ENCODE assay signal across 14 cellular contexts in the genomic region with DNA sequence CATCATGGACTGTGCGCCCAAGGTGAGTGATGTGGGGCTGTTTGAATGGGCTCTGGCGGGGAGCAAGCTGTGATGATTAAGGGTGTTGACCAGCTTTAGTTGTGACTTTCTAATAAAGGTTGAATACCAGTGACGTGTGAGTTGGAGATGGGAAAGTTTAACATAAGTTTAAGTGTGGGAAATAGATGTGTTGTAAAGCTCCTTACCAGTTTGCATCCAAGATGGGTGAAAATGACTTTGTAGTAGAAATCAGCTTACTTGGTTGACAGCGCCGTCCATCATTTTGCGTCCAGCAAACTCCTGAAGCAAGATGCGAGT. TPM values are rescaled to one million over a fixed set of nuclear protein-coding genes. Genes with fewer than 3 reads are reported as not detected.
DNase-seq lines count a peak whose midpoint lies in the region; ATAC-seq, FAIRE-seq and TF ChIP-seq lines count a peak whose summit lies in the region.
"Had no signal": no experiment of that assay in that cellular context is flagged by ENCODE, and none has a peak within 500 bp of the region (broad histone marks: within the 10 kb centered on the region; RNA-seq: fewer than 3 reads in every experiment).

No MANE protein-coding gene starts in this region.

- whole genome bisulfite sequencing in esophagus muscularis mucosa: 82% methylated on average over 7 of the region's 7 CpGs

- peaks cover 9 to 30% (median 16%) of the 10 kb centered on the region in 4 donors for H3K4me1 ChIP-seq in esophagus muscularis mucosa
- no peaks in the 10 kb centered on the region for H3K4me1 ChIP-seq in gastrocnemius medialis

- no peaks in the 10 kb centered on the region for H3K27me3 ChIP-seq in esophagus muscularis mucosa
- no peaks in the 10 kb centered on the region for H3K27me3 ChIP-seq in gastrocnemius medialis

- no peaks in the 10 kb centered on the region for H3K9me3 ChIP-seq in esophagus muscularis mucosa
- no peaks in the 10 kb centered on the region for H3K9me3 ChIP-seq in gastrocnemius medialis

- in situ Hi-C loops in gastrocnemius medialis (cut with MboI; ENCODE audit: low sequenced_read_pairs in 4 of 4): no loop called here

- no peaks in the 10 kb centered on the region for H3K27me3 Mint-ChIP-seq in activated CD4-positive, alpha-beta memory T cell treated with anti-CD3 and anti-CD28 coated beads for 36 hours

- no peak for TF ChIP-seq EP300 in esophagus muscularis mucosa (IDR thresholded peaks at IDR 0.05)

- POLR2A ChIA-PET in activated CD4-positive, alpha-beta memory T cell treated with anti-CD3 and anti-CD28 coated beads for 36 hours (lab: Charles Lee): interaction anchor here (1.0 to 3.7 kb wide), 10 partner anchors 10 to 57 kb away, joined by 3 to 27 read pairs (median 6); a partner anchor contains a TSS

- no peak for DNase-seq in GM12891 (ENCODE audit: insufficient read length, low spot score)
- DNase-seq in activated CD4-positive, alpha-beta memory T cell treated with anti-CD3 and anti-CD28 coated beads for 36 hours: no peak
- no peak for DNase-seq in esophagus muscularis mucosa (ENCODE audit: extremely low spot score)
- DNase-seq in gastrocnemius medialis: no peak
- no peak for DNase-seq in NCI-H345 (lab: John Stamatoyannopoulos, UW)
- DNase-seq in posterior cingulate gyrus: no peak
- DNase-seq in occipital lobe (lab: John Stamatoyannopoulos, UW): no peak
- DNase-seq: DND-41; H9; mesendoderm; NCI-H187; stimulated activated CD4-positive, alpha-beta T cell treated with anti-CD3 and anti-CD28 coated beads, Interleukin-4, amount 100 ng/mL, for 24 hours had no signal

- H3K36me3 ChIP-seq in esophagus muscularis mucosa (peaks cover 8 to 17% (median 10%) of the 10 kb centered on the region in 4 donors), gastrocnemius medialis (peaks cover 0 to 16% of the 10 kb centered on the region in 2 donors)

- peak overlapping the region; percentile 39 to 60 (median 53) for H3K27ac ChIP-seq in esophagus muscularis mucosa (replicated peaks in 1 of 4)
- peak overlapping the region in 3 of 4 donors; percentile 19 to 47 (median 27) for H3K27ac ChIP-seq in gastrocnemius medialis

- no peak for TF ChIP-seq POLR2A in GM12891 (IDR thresholded peaks at IDR 0.05; ENCODE audit: low read depth, low read length)
- TF ChIP-seq POLR2A in esophagus muscularis mucosa (IDR thresholded peaks at IDR 0.05; ENCODE audit: low read depth): no peak
- no peak for TF ChIP-seq POLR2A in gastrocnemius medialis (IDR thresholded peaks at IDR 0.05)

- H3K4me3 Mint-ChIP-seq in activated CD4-positive, alpha-beta memory T cell treated with anti-CD3 and anti-CD28 coated beads for 36 hours: peak overlapping the region; percentile 83
- H3K4me3 Mint-ChIP-seq: H9 had no signal

- no peaks in the 10 kb centered on the region for H3K9me3 Mint-ChIP-seq in activated CD4-positive, alpha-beta memory T cell treated with anti-CD3 and anti-CD28 coated beads for 36 hours
- H3K9me3 Mint-ChIP-seq: H9 had no signal

- TF ChIP-seq CTCF in esophagus muscularis mucosa (IDR thresholded peaks at IDR 0.05) (no peak), gastrocnemius medialis (IDR thresholded peaks at IDR 0.05 in 4 of 5, conservative IDR thresholded peaks at IDR 0.05 in 1 of 5) (no peak)

- no peak for ATAC-seq in gastrocnemius medialis
- ATAC-seq in HG02623 (IDR thresholded peaks at IDR 0.05; ENCODE audit: unreplicated experiment): no peak

- peak overlapping the region; percentile 91 for H3K27ac Mint-ChIP-seq in activated CD4-positive, alpha-beta memory T cell treated with anti-CD3 and anti-CD28 coated beads for 36 hours
- H3K27ac Mint-ChIP-seq: H9 had no signal

- intact Hi-C loops in activated CD4-positive, alpha-beta memory T cell treated with anti-CD3 and anti-CD28 coated beads for 36 hours (cut with micrococcal nuclease): loop anchor here (1.0 to 10.0 kb wide), 2 partner anchors 20 to 982 kb away; a partner anchor contains a TSS
- intact Hi-C loops in esophagus muscularis mucosa (cut with DNase I) (no loop called here), gastrocnemius medialis (cut with DNase I; ENCODE audit: low total_unique reads) (no loop called here), posterior cingulate gyrus (cut with DNase I) (no loop called here)

- peaks cover 28% of the 10 kb centered on the region for H3K36me3 Mint-ChIP-seq in activated CD4-positive, alpha-beta memory T cell treated with anti-CD3 and anti-CD28 coated beads for 36 hours

- peak; percentile 23 for FAIRE-seq in GM12891 (lab: Jason Lieb, UNC)

- peaks cover 65% of the 10 kb centered on the region for H3K4me1 Mint-ChIP-seq in activated CD4-positive, alpha-beta memory T cell treated with anti-CD3 and anti-CD28 coated beads for 36 hours (ENCODE audit: low read depth)
- H3K4me1 Mint-ChIP-seq: H9 had no signal

- H3K4me3 ChIP-seq in esophagus muscularis mucosa (peak overlapping the region; percentile 15 to 40 (median 28)), gastrocnemius medialis (peak overlapping the region in 1 of 4 donors; percentile 9)

- CTCF ChIA-PET in activated CD4-positive, alpha-beta memory T cell treated with anti-CD3 and anti-CD28 coated beads for 36 hours (lab: Charles Lee): interaction anchor here (0.9 to 2.0 kb wide), 7 partner anchors 10 to 977 kb away, joined by 3 to 10 read pairs (median 6); a partner anchor contains a TSS

TF ChIP-seq in GM12891, 5 proteins besides CTCF, POLR2A, EP300 and RAD21:
- TF ChIP-seq PAX5 (IDR thresholded peaks at IDR 0.05; ENCODE audit: insufficient read depth, low read length, severe bottlenecking) (no peak), SPI1 (IDR thresholded peaks at IDR 0.05; ENCODE audit: low read depth, low read length) (no peak), TAF1 (IDR thresholded peaks at IDR 0.05; ENCODE audit: low read depth, low read length) (no peak), POLR2AphosphoS5 (IDR thresholded peaks at IDR 0.05; ENCODE audit: low read depth, low read length) (no peak), POU2F2 (IDR thresholded peaks at IDR 0.05; ENCODE audit: low read depth, low read length) (no peak)

RNA-seq across cellular contexts. Expression of a gene that starts 0.4 kb away (rescaled TPM):
- 0.58 TPM for polyA plus RNA-seq in GM12891 (2012; ENCODE audit: low read depth, missing spikeins)
- total RNA-seq in activated CD4-positive, alpha-beta memory T cell treated with anti-CD3 and anti-CD28 coated beads for 36 hours: 1 to 10 TPM; 7.8 to 8.6 TPM
- total RNA-seq in esophagus muscularis mucosa: 1 to 10 TPM; 3.1 to 8.1 (median 5.4) TPM
- total RNA-seq in gastrocnemius medialis: under 1 TPM in 3 of 4 donors, not detected in 1; 0.36 to 0.86 (median 0.72) TPM
- 0.16 TPM for total RNA-seq in occipital lobe
- total RNA-seq: H9, SK-MEL-5 had no signal

RNA-seq across cellular contexts. Expression of a gene that starts 20.0 kb away (rescaled TPM):
- 26.7 TPM for polyA plus RNA-seq in GM12891 (2012; ENCODE audit: low read depth, missing spikeins)
- total RNA-seq in activated CD4-positive, alpha-beta memory T cell treated with anti-CD3 and anti-CD28 coated beads for 36 hours: 10 to 100 TPM; 53.9 to 56.6 TPM
- total RNA-seq in esophagus muscularis mucosa: 10 to 100 TPM; 16.2 to 22.9 (median 20.7) TPM
- 10 to 100 TPM; 14.2 to 23.2 (median 18.9) TPM for total RNA-seq in gastrocnemius medialis
- total RNA-seq in occipital lobe: 32.6 TPM

RNA-seq across cellular contexts. Expression of a gene that starts 20.4 kb away (rescaled TPM):
- 30.3 TPM for polyA plus RNA-seq in GM12891 (2012; ENCODE audit: low read depth, missing spikeins)
- 100 to 1,000 TPM in 1 of 2 experiments, 10 to 100 TPM in 1; 99.7 to 101 TPM for total RNA-seq in activated CD4-positive, alpha-beta memory T cell treated with anti-CD3 and anti-CD28 coated beads for 36 hours
- total RNA-seq in esophagus muscularis mucosa (1 to 10 TPM in 3 of 4 donors, under 1 TPM in 1; 0.66 to 2.1 (median 1.4) TPM), gastrocnemius medialis (10 to 100 TPM in 1 of 4 donors, 1 to 10 TPM in 3; 1.6 to 11.3 (median 4.6) TPM), occipital lobe (4.8 TPM)

RNA-seq across cellular contexts. Expression of a gene that starts 53.7 kb away (rescaled TPM):
- 1.4 TPM for polyA plus RNA-seq in GM12891 (2012; ENCODE audit: low read depth, missing spikeins)
- 1 to 10 TPM; 5.5 to 5.9 TPM for total RNA-seq in activated CD4-positive, alpha-beta memory T cell treated with anti-CD3 and anti-CD28 coated beads for 36 hours
- total RNA-seq in esophagus muscularis mucosa (10 to 100 TPM; 48.2 to 75.0 (median 54.5) TPM), gastrocnemius medialis (10 to 100 TPM; 34.5 to 57.2 (median 41.4) TPM), occipital lobe (22.6 TPM)

RNA-seq across cellular contexts. Expression of a gene that starts 56.0 kb away (rescaled TPM):
- 77.5 TPM for polyA plus RNA-seq in GM12891 (2012; ENCODE audit: low read depth, missing spikeins)
- total RNA-seq in activated CD4-positive, alpha-beta memory T cell treated with anti-CD3 and anti-CD28 coated beads for 36 hours: 10 to 100 TPM; 81.8 to 83.1 TPM
- total RNA-seq in esophagus muscularis mucosa (10 to 100 TPM; 71.0 to 93.3 (median 78.5) TPM), gastrocnemius medialis (10 to 100 TPM; 69.1 to 88.8 (median 77.5) TPM), occipital lobe (51.3 TPM)

Comparison
In these comparisons a context has a peak if more than half of its experiments do, and no peak if none do; other contexts are left out.
1. RNA of a gene that starts 20.4 kb away (total RNA-seq): 99.7 to 101 TPM in activated CD4-positive, alpha-beta memory T cell treated with anti-CD3 and anti-CD28 coated beads for 36 hours; 1.6 to 11.3 TPM in gastrocnemius medialis, 4.8 TPM in occipital lobe (single experiment) and 0.66 to 2.1 TPM in esophagus muscularis mucosa; every median in the first group is over 4 times any median in the second.